Comparison of ENCODE assay signal across 26 cellular contexts in the genomic region with DNA sequence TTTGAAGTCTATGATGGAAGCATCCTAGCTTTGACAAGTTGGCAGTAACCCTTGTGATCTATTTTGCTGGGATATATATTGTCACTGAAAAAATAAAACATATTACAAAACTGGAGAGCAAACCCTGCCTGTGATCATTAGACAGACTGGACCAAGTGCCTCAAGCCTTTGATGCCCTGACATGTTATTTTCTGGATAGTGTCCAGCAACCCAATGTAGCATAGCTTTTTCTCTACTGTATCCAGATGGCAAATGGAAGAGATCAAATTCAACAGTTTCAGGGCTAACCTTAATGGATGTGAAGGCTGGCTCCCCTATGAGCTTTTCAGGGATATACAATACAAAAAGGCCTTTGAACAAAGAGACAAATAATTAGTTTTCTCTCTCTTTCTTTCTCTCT. TPM values are rescaled to one million over a fixed set of nuclear protein-coding genes. Genes with fewer than 3 reads are reported as not detected.
DNase-seq lines count a peak whose midpoint lies in the region; TF ChIP-seq lines count a peak whose summit lies in the region.
"Had no signal": no experiment of that assay in that cellular context is flagged by ENCODE, and none has a peak within 500 bp of the region (broad histone marks: within the 10 kb centered on the region; RNA-seq: fewer than 3 reads in every experiment).

No MANE protein-coding gene starts in this region.

- no peak overlapping the region for H3K4me3 ChIP-seq in A673 (ENCODE audit: low read depth, low read length, poor library complexity, severe bottlenecking)
- H3K4me3 ChIP-seq: GM12878, K562, left ventricle myocardium inferior, pancreas, right atrium auricular region, suprapubic skin, upper lobe of right lung had no signal

- POLR2A ChIA-PET in A673 (lab: Charles Lee; ENCODE audit: low non-redundant PET): interaction anchor here (0.5 kb wide), 1 partner anchor 16 kb away, joined by 20 read pairs; no protein-coding TSS in a partner anchor

- no peaks in the 10 kb centered on the region for H3K27me3 ChIP-seq in A673 (replicated peaks; ENCODE audit: insufficient read depth, low read depth, low read length, poor library complexity)
- H3K27me3 ChIP-seq: pancreas, right atrium auricular region, suprapubic skin, upper lobe of right lung had no signal

- H3K36me3 ChIP-seq in A673 (ENCODE audit: insufficient read depth, low read length, poor library complexity, severe bottlenecking): no peaks in the 10 kb centered on the region
- H3K36me3 ChIP-seq: left ventricle myocardium inferior, pancreas, right atrium auricular region, suprapubic skin, upper lobe of right lung had no signal

- peaks cover 3% of the 10 kb centered on the region for H3K4me1 ChIP-seq in A673 (ENCODE audit: insufficient read depth, low read length, poor library complexity, severe bottlenecking)
- H3K4me1 ChIP-seq: pancreas, upper lobe of right lung had no signal

- TF ChIP-seq CTCF in A673 (conservative IDR thresholded peaks at IDR 0.05; ENCODE audit: low read depth, low read length): no peak
- no peak for TF ChIP-seq CTCF in HFFc6 (IDR thresholded peaks at IDR 0.05)

- H3K27ac Mint-ChIP-seq in HFFc6: no peak overlapping the region
- H3K27ac Mint-ChIP-seq: activated B cell treated with CpG ODN at 0.5 μM for 24 hours had no signal

- peaks cover 25% of the 10 kb centered on the region for H3K4me1 Mint-ChIP-seq in HFFc6 (ENCODE audit: low read depth)
- H3K4me1 Mint-ChIP-seq: activated B cell treated with CpG ODN at 0.5 μM for 24 hours had no signal

- no peak overlapping the region for H3K27ac ChIP-seq in A673 (ENCODE audit: low read depth, low read length, poor library complexity, severe bottlenecking)
- H3K27ac ChIP-seq: left ventricle myocardium inferior, pancreas, right atrium auricular region, suprapubic skin, upper lobe of right lung had no signal

- DNase-seq in NCI-H748 (lab: John Stamatoyannopoulos, UW; ENCODE audit: unreplicated experiment): peak; percentile 46
- DNase-seq in NCI-H748 treated with DMSO at 0.1 percent for 48 hours (lab: John Stamatoyannopoulos, UW): no peak
- DNase-seq in NCI-H146 (lab: John Stamatoyannopoulos, UW): peak; percentile 59
- DNase-seq in NCI-H524 (lab: John Stamatoyannopoulos, UW): peak; percentile 32 to 72
- DNase-seq in retina: peak; percentile 7
- DNase-seq in A673 (ENCODE audit: low spot score): no peak
- no peak for DNase-seq in stimulated activated CD4-positive, alpha-beta T cell treated with anti-CD3 and anti-CD28 coated beads, Interleukin-12 subunit alpha, Interleukin-12 subunit beta, amount 100 ng/mL, for 4 hours
- DNase-seq in HFFc6: no peak
- DNase-seq: activated B cell treated with CpG ODN at 0.5 μM for 24 hours; activated CD4-positive, alpha-beta T cell treated with anti-CD3 and anti-CD28 coated beads, Interleukin-2, amount 50 U/mL, for 1 hour; activated T-cell treated with anti-CD3 and anti-CD28 coated beads, Interleukin-2, amount 50 U/mL, for 4 hours; foreskin fibroblast; H7; left ventricle myocardium inferior; mesenchymal stem cell; NCI-H1048; NK-92 treated with Interleukin-12 subunit alpha and Interleukin-12 subunit beta, amount 100 ng/mL, for 24 hours; pancreas; small intestine; stimulated activated naive CD4-positive, alpha-beta T cell treated with Interleukin-2 at 50 U/mL for 16 hours; upper lobe of right lung had no signal

- no peaks in the 10 kb centered on the region for H3K9me3 Mint-ChIP-seq in HFFc6
- H3K9me3 Mint-ChIP-seq: central memory CD8-positive, alpha-beta T cell had no signal

- H3K27me3 Mint-ChIP-seq in HFFc6 (ENCODE audit: insufficient read depth): peaks cover 2% of the 10 kb centered on the region; the same call in 1 of the 2 replicates
- H3K27me3 Mint-ChIP-seq: activated B cell treated with CpG ODN at 0.5 μM for 24 hours; central memory CD8-positive, alpha-beta T cell had no signal

- H3K4me3 Mint-ChIP-seq in HFFc6: no peak overlapping the region
- H3K4me3 Mint-ChIP-seq: activated B cell treated with CpG ODN at 0.5 μM for 24 hours; activated T-cell treated with anti-CD3 and anti-CD28 coated beads, Interleukin-2, amount 50 U/mL, for 4 hours; central memory CD8-positive, alpha-beta T cell had no signal

- CTCF ChIA-PET in A673 (lab: Charles Lee): no interaction called here

- BruUV-seq in A673 (replicated peaks; lab: Mats Ljungman, UMichigan): no TSS peak

- intact Hi-C loops in A673 (cut with micrococcal nuclease; ENCODE audit: unreplicated experiment): no loop called here

- H3K9me3 ChIP-seq in A673 (ENCODE audit: low read depth, low read length, poor library complexity, severe bottlenecking): no peaks in the 10 kb centered on the region
- H3K9me3 ChIP-seq: pancreas, upper lobe of right lung had no signal

- H3K36me3 Mint-ChIP-seq in HFFc6 (ENCODE audit: low read depth): no peaks in the 10 kb centered on the region

RNA-seq across cellular contexts. Expression of gene WARS2, which starts 25.2 kb away (rescaled TPM):
- total RNA-seq in A673 (2021): 13.0 and 13.3 TPM in 2 replicates
- 10 to 100 TPM; 10.5 to 14.8 (median 12.9) TPM for total RNA-seq in HFFc6 (2021; fragmentation: NEBNext Ultra II Directional; extraction: Animal tissue kit (Norgen Biotek cat#: 25700))

Comparison
In these comparisons a context has a peak if more than half of its experiments do, and no peak if none do; other contexts are left out.
1. DNase-seq: peak in NCI-H748 (single experiment), NCI-H146 (single experiment), NCI-H524 (2 of 2) and retina (single experiment); none in NCI-H748 treated with DMSO at 0.1 percent for 48 hours (single experiment), A673 (single experiment), stimulated activated CD4-positive, alpha-beta T cell treated with anti-CD3 and anti-CD28 coated beads, Interleukin-12 subunit alpha, Interleukin-12 subunit beta, amount 100 ng/mL, for 4 hours (single experiment) and HFFc6 (single experiment).